In the genomic region with DNA sequence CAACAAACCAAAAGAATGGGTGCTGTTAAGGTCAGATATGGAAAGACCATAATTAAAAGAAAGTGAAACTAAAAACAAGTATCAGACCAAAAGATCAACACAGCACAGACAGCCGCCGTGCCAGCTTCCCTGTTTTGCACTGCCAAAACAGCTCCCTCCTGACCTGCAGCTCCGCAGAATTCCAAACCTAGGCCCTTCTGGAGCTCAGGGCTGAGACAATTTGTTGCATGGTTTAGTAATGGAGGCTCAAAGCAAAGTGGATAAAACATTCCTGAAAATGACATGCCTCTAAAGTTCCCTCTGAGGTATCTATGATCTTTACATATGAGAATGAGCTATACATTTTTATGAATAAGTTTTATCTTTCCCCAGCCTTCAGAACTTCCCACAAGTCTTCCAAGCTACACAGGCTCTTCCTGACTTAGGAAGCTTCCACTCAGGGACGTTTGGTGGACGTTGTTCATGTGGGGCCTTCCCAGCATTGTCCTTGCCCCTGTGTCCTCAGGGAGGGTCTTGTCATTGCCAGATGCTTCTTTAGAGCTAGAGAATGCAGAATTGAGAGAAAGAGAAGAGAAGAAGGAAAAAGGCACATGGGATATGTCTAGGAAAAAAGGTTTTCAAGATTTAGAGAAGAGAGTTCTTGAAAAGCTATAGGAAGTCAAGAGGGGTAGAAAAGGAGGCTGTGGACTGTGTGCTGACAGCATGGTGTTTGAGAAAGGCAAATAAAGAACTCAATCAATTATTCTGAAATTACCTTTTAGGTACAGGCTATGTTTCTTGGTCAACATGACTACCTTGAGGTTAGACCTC, we compare ENCODE assay signal across 7 cellular contexts. TPM values are rescaled to one million over a fixed set of nuclear protein-coding genes. Genes with fewer than 3 reads are reported as not detected.
A peak's percentile ranks its signal among the peaks of the same experiment; 100 is the strongest.
DNase-seq lines count a peak whose midpoint lies in the region; ATAC-seq and TF ChIP-seq lines count a peak whose summit lies in the region.

No MANE protein-coding gene starts in this region.

- H3K27ac ChIP-seq in OCI-LY1 (ENCODE audit: low read depth, low read length, poor library complexity, severe bottlenecking) (peak overlapping the region; percentile 33), gastrocnemius medialis (peak overlapping the region; percentile 63 to 80 (median 70))

- H3K9me3 Mint-ChIP-seq in activated naive CD4-positive, alpha-beta T cell treated with anti-CD3 and anti-CD28 coated beads, Interleukin-2, amount 10 ng/mL, durations not matched to agents 7 days and 5 days, result peaks cover 2% of the 10 kb centered on the region

- peak; percentile 58 for DNase-seq in activated naive CD4-positive, alpha-beta T cell treated with anti-CD3 and anti-CD28 coated beads, Interleukin-2, amount 10 ng/mL, durations not matched to agents 7 days and 5 days
- DNase-seq in cardiac septum (ENCODE audit: low spot score) (peak; percentile 89), gastrocnemius medialis (peak; percentile 24 to 65), COR-L47 (lab: John Stamatoyannopoulos, UW) (no peak)

- peak overlapping the region; percentile 85 for H3K27ac Mint-ChIP-seq in activated naive CD4-positive, alpha-beta T cell treated with anti-CD3 and anti-CD28 coated beads, Interleukin-2, amount 10 ng/mL, durations not matched to agents 7 days and 5 days

- TF ChIP-seq CTCF in OCI-LY1 (IDR thresholded peaks at IDR 0.05; ENCODE audit: low read length) (no peak), gastrocnemius medialis (IDR thresholded peaks at IDR 0.05 in 4 of 5, conservative IDR thresholded peaks at IDR 0.05 in 1 of 5) (no peak)

- in situ Hi-C loops in gastrocnemius medialis (cut with MboI; ENCODE audit: low sequenced_read_pairs in 4 of 4), result no loop called here

- H3K79me2 ChIP-seq in OCI-LY1 (ENCODE audit: insufficient read depth, low read length), result no peaks in the 10 kb centered on the region

- peaks cover 22% of the 10 kb centered on the region for H3K4me1 Mint-ChIP-seq in activated naive CD4-positive, alpha-beta T cell treated with anti-CD3 and anti-CD28 coated beads, Interleukin-2, amount 10 ng/mL, durations not matched to agents 7 days and 5 days

- peak overlapping the region; percentile 62 for H3K9ac ChIP-seq in OCI-LY1 (ENCODE audit: low read length)

- peaks cover 19% of the 10 kb centered on the region for H3K4me1 ChIP-seq in OCI-LY1 (ENCODE audit: insufficient read depth, low read length, severe bottlenecking)
- H3K4me1 ChIP-seq in gastrocnemius medialis, result peaks cover 31 to 35% of the 10 kb centered on the region in 2 donors

- CTCF ChIA-PET in activated naive CD4-positive, alpha-beta T cell treated with anti-CD3 and anti-CD28 coated beads, Interleukin-2, amount 10 ng/mL, durations not matched to agents 7 days and 5 days (lab: Charles Lee), result interaction anchor here (1.0 to 3.7 kb wide), 5 partner anchors 9 to 78 kb away, joined by 3 to 12 read pairs (median 4); no protein-coding TSS in a partner anchor

- H3K36me3 ChIP-seq in OCI-LY1 (ENCODE audit: insufficient read depth, low read length) (no peaks in the 10 kb centered on the region), gastrocnemius medialis (no peaks in the 10 kb centered on the region)

- no peaks in the 10 kb centered on the region for H3F3A ChIP-seq in OCI-LY1 (ENCODE audit: insufficient read depth, low read length)

- H3K9me3 ChIP-seq in OCI-LY1 (ENCODE audit: low read length) (no peaks in the 10 kb centered on the region), gastrocnemius medialis (no peaks in the 10 kb centered on the region)

- H3K9me2 ChIP-seq in OCI-LY1 (ENCODE audit: low read depth, low read length), result no peaks in the 10 kb centered on the region

- ATAC-seq in HG02870 (IDR thresholded peaks at IDR 0.05; ENCODE audit: unreplicated experiment) (peak; percentile 92), gastrocnemius medialis (peak; percentile 61 to 83)

- peak; percentile 18 for TF ChIP-seq POLR2A in GM18526 (IDR thresholded peaks at IDR 0.05; ENCODE audit: extremely low read depth, insufficient read length)
- TF ChIP-seq POLR2A in gastrocnemius medialis (IDR thresholded peaks at IDR 0.05), result no peak

- H3K4me2 ChIP-seq in OCI-LY1 (ENCODE audit: low read length), result peak overlapping the region; percentile 89

- H2AFZ ChIP-seq in OCI-LY1 (ENCODE audit: low read length), result peak overlapping the region; percentile 97

- H4K20me1 ChIP-seq in OCI-LY1 (ENCODE audit: insufficient read depth, low read length), result no peaks in the 10 kb centered on the region

- H3K27me3 ChIP-seq in OCI-LY1 (ENCODE audit: insufficient read depth, low read length) (no peaks in the 10 kb centered on the region), gastrocnemius medialis (no peaks in the 10 kb centered on the region)

- H3K36me3 Mint-ChIP-seq in activated naive CD4-positive, alpha-beta T cell treated with anti-CD3 and anti-CD28 coated beads, Interleukin-2, amount 10 ng/mL, durations not matched to agents 7 days and 5 days, result peaks cover 3% of the 10 kb centered on the region

- peaks cover 7% of the 10 kb centered on the region for H3K27me3 Mint-ChIP-seq in activated naive CD4-positive, alpha-beta T cell treated with anti-CD3 and anti-CD28 coated beads, Interleukin-2, amount 10 ng/mL, durations not matched to agents 7 days and 5 days

- H3K4me3 ChIP-seq in OCI-LY1 (ENCODE audit: low read depth, low read length, poor library complexity, severe bottlenecking), result peak overlapping the region; percentile 55
- peak overlapping the region; percentile 30 to 39 (median 33) for H3K4me3 ChIP-seq in gastrocnemius medialis

- intact Hi-C loops in cardiac septum (cut with DNase I), result no loop called here
- intact Hi-C loops in gastrocnemius medialis (cut with DNase I; ENCODE audit: low total_unique reads), result loop anchor here (2.0 kb wide), 1 partner anchor 19 kb away; no protein-coding TSS in a partner anchor

- H3K4me3 Mint-ChIP-seq in activated naive CD4-positive, alpha-beta T cell treated with anti-CD3 and anti-CD28 coated beads, Interleukin-2, amount 10 ng/mL, durations not matched to agents 7 days and 5 days, result peak overlapping the region; percentile 68

RNA-seq across cellular contexts. Expression of a gene that starts 28.4 kb away (rescaled TPM):
- total RNA-seq in cardiac septum (102 TPM), gastrocnemius medialis (10 to 100 TPM; 30.4 to 66.5 (median 40.5) TPM)
